8 cellular contexts compared by ENCODE assay signal in the genomic region with DNA sequence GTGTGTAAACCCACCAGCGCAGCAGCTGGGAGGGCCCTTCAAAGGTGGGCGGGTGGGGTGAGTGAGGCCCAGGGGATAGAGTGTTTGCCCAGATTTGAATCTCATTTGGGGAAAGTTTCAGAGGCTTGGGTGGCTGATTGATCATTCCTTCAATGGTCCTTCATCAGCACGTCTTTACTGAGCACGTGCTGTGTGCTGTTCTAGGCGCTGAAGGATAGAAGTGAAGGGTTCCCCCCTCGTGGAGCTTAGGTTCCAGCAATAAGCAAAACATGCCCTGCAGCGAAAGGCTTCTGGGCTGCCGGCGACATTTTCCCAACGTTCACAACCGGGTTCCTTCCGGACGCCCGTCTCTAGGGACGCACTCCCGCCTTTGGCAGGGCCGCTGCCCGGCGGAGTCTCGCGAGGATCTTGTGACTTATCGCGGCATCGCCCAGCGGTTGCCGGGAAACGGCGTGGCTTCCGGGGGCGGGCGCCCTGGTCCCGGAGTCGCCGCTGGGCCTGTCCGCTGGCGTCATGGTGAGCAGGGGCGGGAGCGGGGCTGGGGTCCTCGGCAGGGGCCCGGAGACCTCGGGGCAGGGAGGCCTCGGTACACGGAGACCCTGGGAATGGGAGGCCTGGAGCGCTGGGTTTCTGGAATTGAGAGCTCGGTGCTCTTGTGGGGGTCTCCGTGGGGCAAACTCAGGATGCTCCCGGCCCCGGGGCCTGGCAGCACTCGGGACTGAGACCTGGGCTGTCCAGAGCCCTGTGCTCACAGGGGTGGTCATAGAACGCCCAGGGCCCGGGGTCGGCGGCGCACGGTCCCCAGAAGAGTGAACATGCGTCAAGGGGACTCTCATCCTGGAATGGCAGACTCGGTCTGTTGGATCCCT.
A peak's percentile ranks its signal among the peaks of the same experiment; 100 is the strongest.
DNase-seq lines count a peak whose midpoint lies in the region; ATAC-seq lines count a peak whose summit lies in the region.

No MANE protein-coding gene starts in this region.

- peaks cover 15% of the 10 kb centered on the region for H3K4me1 Mint-ChIP-seq in central memory CD8-positive, alpha-beta T cell

- no peaks in the 10 kb centered on the region for H3K9me3 Mint-ChIP-seq in central memory CD8-positive, alpha-beta T cell

- ATAC-seq in HG02970 (IDR thresholded peaks at IDR 0.05; ENCODE audit: low FRiP score, unreplicated experiment) (peak; percentile 69), GM21367 (IDR thresholded peaks at IDR 0.05; ENCODE audit: unreplicated experiment) (no peak)
- ATAC-seq in central memory CD8-positive, alpha-beta T cell (replicated peaks; ENCODE audit: extremely low read depth, poor library complexity, severe bottlenecking) = peak; percentile 63

- H3K36me3 Mint-ChIP-seq in central memory CD8-positive, alpha-beta T cell (ENCODE audit: insufficient read depth) = peaks cover 1% of the 10 kb centered on the region

- no peak overlapping the region for H3K27ac Mint-ChIP-seq in central memory CD8-positive, alpha-beta T cell (ENCODE audit: low read depth)

- H3K27me3 Mint-ChIP-seq in central memory CD8-positive, alpha-beta T cell = no peaks in the 10 kb centered on the region

- H3K4me3 Mint-ChIP-seq in central memory CD8-positive, alpha-beta T cell = peak overlapping the region; percentile 72

- DNase-seq in GM04504 (ENCODE audit: low read depth) (peak; percentile 74), NCI-H2171 treated with DMSO at 0.1 percent for 48 hours (lab: John Stamatoyannopoulos, UW) (peak; percentile 92), kidney glomerular epithelial cell (lab: John Stamatoyannopoulos, UW) (peak; percentile 65)
- DNase-seq in activated CD4-positive, CD25-positive, alpha-beta regulatory T cell (lab: John Stamatoyannopoulos, UW) = peak; percentile 60 to 67 (median 64)
- peak; percentile 53 to 57 for DNase-seq in central memory CD8-positive, alpha-beta T cell (ENCODE audit: low spot score in 2 of 2)
- peak; percentile 74 to 79 for DNase-seq in stimulated activated CD4-positive, alpha-beta T cell treated with anti-CD3 and anti-CD28 coated beads, Interleukin-15, amount 100 ng/mL, for 48 hours (ENCODE audit: low read depth in 2 of 2)
